In genomic region chr11:33128739-33129138, GRCh38 we compare ENCODE assay signal across 15 cellular contexts.
"Had no signal": no experiment of that assay in that cellular context is flagged by ENCODE, and none has a peak within 500 bp of the region (broad histone marks: within the 10 kb centered on the region; RNA-seq: fewer than 3 reads in every experiment).

No MANE protein-coding gene starts in this region.

- H3K4me1 ChIP-seq: gastrocnemius medialis, tibial nerve had no signal

- H3K4me3 ChIP-seq: gastrocnemius medialis, mucosa of descending colon, right lobe of liver, spleen, tibial nerve had no signal

- H3K4me3 Mint-ChIP-seq: activated CD8-positive, alpha-beta memory T cell treated with anti-CD3 and anti-CD28 coated beads, Interleukin-2, amount 10 ng/mL, durations not matched to agents 7 days and 5 days; activated T-cell treated with anti-CD3 and anti-CD28 coated beads, Interleukin-2, amount 50 U/mL, for 4 hours; natural killer cell; stimulated activated naive B cell treated with anti-CD40 and anti-IgM and Interleukin-4, amounts not matched to agents 10 μg/mL and 1 μg/mL and 100 μg/mL, for 72 hours had no signal

- DNase-seq: activated CD4-positive, CD25-positive, alpha-beta regulatory T cell; activated CD8-positive, alpha-beta memory T cell treated with anti-CD3 and anti-CD28 coated beads, Interleukin-2, amount 10 ng/mL, durations not matched to agents 7 days and 5 days; activated gamma-delta T cell; activated T-cell treated with anti-CD3 and anti-CD28 coated beads, Interleukin-2, amount 50 U/mL, for 4 hours; gastrocnemius medialis; mucosa of descending colon; natural killer cell; nucleus accumbens; right lobe of liver; spleen; stimulated activated CD4-positive, alpha-beta T cell treated with anti-CD3 and anti-CD28 coated beads, Interleukin-1b, Interleukin-23, amount 100 ng/mL, for 48 hours; stimulated activated naive B cell treated with anti-CD40 and anti-IgM and Interleukin-4, amounts not matched to agents 10 μg/mL and 1 μg/mL and 100 μg/mL, for 72 hours had no signal

- ATAC-seq: activated CD8-positive, alpha-beta memory T cell treated with anti-CD3 and anti-CD28 coated beads, Interleukin-2, amount 10 ng/mL, durations not matched to agents 7 days and 5 days; activated T-cell treated with anti-CD3 and anti-CD28 coated beads, Interleukin-2, amount 50 U/mL, for 4 hours; gastrocnemius medialis; mucosa of descending colon; natural killer cell; SK-N-SH treated with all-trans-retinoic acid at 6 μM for 48 hours; stimulated activated naive B cell treated with anti-CD40 and anti-IgM and Interleukin-4, amounts not matched to agents 10 μg/mL and 1 μg/mL and 100 μg/mL, for 72 hours had no signal

- H3K36me3 Mint-ChIP-seq: natural killer cell had no signal

- H3K9me3 Mint-ChIP-seq: activated T-cell treated with anti-CD3 and anti-CD28 coated beads, Interleukin-2, amount 50 U/mL, for 4 hours; natural killer cell had no signal

- H3K9me3 ChIP-seq: gastrocnemius medialis, mucosa of descending colon, right lobe of liver, spleen, tibial nerve had no signal

- H3K36me3 ChIP-seq: gastrocnemius medialis, right lobe of liver had no signal

- H3K27ac ChIP-seq: gastrocnemius medialis, right lobe of liver, spleen, tibial nerve had no signal

- H3K27ac Mint-ChIP-seq: activated CD8-positive, alpha-beta memory T cell treated with anti-CD3 and anti-CD28 coated beads, Interleukin-2, amount 10 ng/mL, durations not matched to agents 7 days and 5 days; progenitor cell of endocrine pancreas; stimulated activated naive B cell treated with anti-CD40 and anti-IgM and Interleukin-4, amounts not matched to agents 10 μg/mL and 1 μg/mL and 100 μg/mL, for 72 hours had no signal

- H3K27me3 ChIP-seq: gastrocnemius medialis, right lobe of liver, spleen, tibial nerve had no signal

- H3K27me3 Mint-ChIP-seq: activated CD8-positive, alpha-beta memory T cell treated with anti-CD3 and anti-CD28 coated beads, Interleukin-2, amount 10 ng/mL, durations not matched to agents 7 days and 5 days; progenitor cell of endocrine pancreas; stimulated activated naive B cell treated with anti-CD40 and anti-IgM and Interleukin-4, amounts not matched to agents 10 μg/mL and 1 μg/mL and 100 μg/mL, for 72 hours had no signal
